In the genomic region with DNA sequence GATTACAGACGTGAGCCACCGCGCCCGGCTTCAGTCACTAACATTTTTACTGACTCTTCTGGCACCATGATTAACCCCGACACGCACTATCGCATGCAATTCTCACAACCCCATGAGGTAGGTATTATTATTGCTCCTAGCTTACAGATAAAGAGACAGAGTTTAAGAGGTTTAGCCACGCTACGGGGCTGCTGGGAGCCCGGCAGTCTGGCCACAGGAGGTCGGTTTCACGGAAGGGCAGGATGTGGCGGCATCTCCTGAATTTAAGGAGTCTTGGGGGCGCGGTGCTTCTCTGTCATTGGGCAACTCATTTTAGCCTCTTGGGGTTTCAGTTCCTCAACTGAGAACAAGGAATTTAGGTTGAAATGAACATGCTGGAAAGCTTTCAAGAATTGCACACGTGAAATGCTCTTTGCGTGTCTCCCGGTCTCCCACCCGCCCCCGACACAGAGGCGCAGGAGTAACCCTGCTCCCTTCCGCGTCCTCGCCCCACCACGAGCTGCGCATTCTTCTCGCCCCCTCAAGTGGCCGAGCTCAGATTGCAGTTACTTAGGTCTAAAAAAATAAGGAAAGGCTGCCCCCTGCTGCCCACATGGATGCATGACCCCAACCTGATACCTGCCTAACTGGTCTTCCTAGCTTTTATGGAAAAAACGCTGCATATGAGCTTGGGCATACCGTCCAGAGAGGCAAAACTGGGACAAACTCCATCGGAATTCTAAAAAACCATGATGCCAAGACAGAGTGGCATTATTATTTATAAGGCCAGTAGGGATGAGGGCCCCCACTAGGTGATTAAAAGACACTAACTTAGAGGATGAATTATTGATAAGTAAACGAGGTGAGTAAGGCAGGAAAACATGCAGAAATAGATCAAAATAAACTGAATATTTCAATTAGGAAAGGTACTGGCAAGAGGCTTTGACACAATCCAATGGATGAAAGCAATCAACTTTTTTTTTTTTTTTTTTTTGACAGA, we compare ENCODE assay signal across 1 cellular context.
TF ChIP-seq lines count a peak whose summit lies in the region.

No MANE protein-coding gene starts in this region.

TF ChIP-seq in H1, 55 proteins besides CTCF, POLR2A, EP300 and RAD21:
- TF ChIP-seq, protein P1, sequence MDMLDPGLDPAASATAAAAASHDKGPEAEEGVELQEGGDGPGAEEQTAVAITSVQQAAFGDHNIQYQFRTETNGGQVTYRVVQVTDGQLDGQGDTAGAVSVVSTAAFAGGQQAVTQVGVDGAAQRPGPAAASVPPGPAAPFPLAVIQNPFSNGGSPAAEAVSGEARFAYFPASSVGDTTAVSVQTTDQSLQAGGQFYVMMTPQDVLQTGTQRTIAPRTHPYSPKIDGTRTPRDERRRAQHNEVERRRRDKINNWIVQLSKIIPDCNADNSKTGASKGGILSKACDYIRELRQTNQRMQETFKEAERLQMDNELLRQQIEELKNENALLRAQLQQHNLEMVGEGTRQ (IDR thresholded peaks at IDR 0.05; ENCODE audit: low read length): no peak
- peak; percentile 39; the same call in 1 of the 2 replicates for TF ChIP-seq POU5F1 (IDR thresholded peaks at IDR 0.05; ENCODE audit: low read depth, low read length)
- no peak for TF ChIP-seq NRF1 (IDR thresholded peaks at IDR 0.05; ENCODE audit: low read depth, low read length)
- TF ChIP-seq, protein P2, sequence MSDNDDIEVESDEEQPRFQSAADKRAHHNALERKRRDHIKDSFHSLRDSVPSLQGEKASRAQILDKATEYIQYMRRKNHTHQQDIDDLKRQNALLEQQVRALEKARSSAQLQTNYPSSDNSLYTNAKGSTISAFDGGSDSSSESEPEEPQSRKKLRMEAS (IDR thresholded peaks at IDR 0.05): peak; percentile 84
- 0 out of 2 replicates have a peak, but pooled peaks have one; percentile 10 for TF ChIP-seq E2F6 (IDR thresholded peaks at IDR 0.05)
- TF ChIP-seq KDM1A (IDR thresholded peaks at IDR 0.05; ENCODE audit: borderline replicate concordance, low read length): no peak
- no peak for TF ChIP-seq SP4 (IDR thresholded peaks at IDR 0.05; ENCODE audit: low read length)
- TF ChIP-seq, protein P3, sequence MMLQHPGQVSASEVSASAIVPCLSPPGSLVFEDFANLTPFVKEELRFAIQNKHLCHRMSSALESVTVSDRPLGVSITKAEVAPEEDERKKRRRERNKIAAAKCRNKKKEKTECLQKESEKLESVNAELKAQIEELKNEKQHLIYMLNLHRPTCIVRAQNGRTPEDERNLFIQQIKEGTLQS (IDR thresholded peaks at IDR 0.05; ENCODE audit: insufficient read depth, low read depth, low read length): peak; percentile 57; the same call in 1 of the 2 replicates
- TF ChIP-seq CEBPB (IDR thresholded peaks at IDR 0.05; ENCODE audit: low read depth, low read length): no peak
- TF ChIP-seq EGR1 (IDR thresholded peaks at IDR 0.05; ENCODE audit: borderline replicate concordance, low read depth, low read length): 0 out of 2 replicates have a peak, but pooled peaks have one; percentile 42
- TF ChIP-seq KDM4A (IDR thresholded peaks at IDR 0.05; ENCODE audit: low read depth, low read length, severe bottlenecking): peak; percentile 39
- 0 out of 2 replicates have a peak, but pooled peaks have one; percentile 28 for TF ChIP-seq YY1 (IDR thresholded peaks at IDR 0.05; ENCODE audit: low read depth, low read length)
- peak; percentile 91 for TF ChIP-seq TAF7 (optimal IDR thresholded peaks at IDR 0.05; ENCODE audit: borderline replicate concordance, low read depth, low read length)
- peak; percentile 48; the same call in 1 of the 2 replicates for TF ChIP-seq TEAD4 (IDR thresholded peaks at IDR 0.05; ENCODE audit: low read depth, low read length)
